11 cellular contexts compared by ENCODE assay signal in genomic region chr2:46171441-46171953, GRCh38.
DNase-seq lines count a peak whose midpoint lies in the region; ATAC-seq and TF ChIP-seq lines count a peak whose summit lies in the region.
"Had no signal": no experiment of that assay in that cellular context is flagged by ENCODE, and none has a peak within 500 bp of the region (broad histone marks: within the 10 kb centered on the region; RNA-seq: fewer than 3 reads in every experiment).

No MANE protein-coding gene starts in this region.

- DNase-seq in activated T-cell treated with anti-CD3 and anti-CD28 coated beads, Interleukin-2, amount 50 U/mL, for 72 hours: no peak
- DNase-seq in activated T-cell treated with anti-CD3 and anti-CD28 coated beads, Interleukin-2, amount 50 U/mL, for 1 hour: no peak
- DNase-seq in ascending aorta (ENCODE audit: low spot score in 2 of 2) (no peak), right cardiac atrium (peak in 2 of 3 donors; percentile 31 to 54), uterus (peak in 1 of 2 donors; percentile 63), NCI-H2029 treated with DMSO at 0.1 percent for 48 hours (lab: John Stamatoyannopoulos, UW) (no peak), immature natural killer cell (no peak)
- DNase-seq: naive thymus-derived CD8-positive, alpha-beta T cell had no signal

- no peaks in the 10 kb centered on the region for H3K9me3 Mint-ChIP-seq in activated T-cell treated with anti-CD3 and anti-CD28 coated beads, Interleukin-2, amount 50 U/mL, for 72 hours
- no peaks in the 10 kb centered on the region for H3K9me3 Mint-ChIP-seq in immature natural killer cell
- H3K9me3 Mint-ChIP-seq: naive thymus-derived CD8-positive, alpha-beta T cell had no signal

- 55% methylated on average over 8 of the region's 8 CpGs for WGBS in right cardiac atrium

- H3K4me1 ChIP-seq in ascending aorta (peaks cover 3 to 10% of the 10 kb centered on the region in 2 donors), right cardiac atrium (ENCODE audit: control insufficient read depth, insufficient read depth, low read length) (peaks cover 11% of the 10 kb centered on the region), uterus (no peaks in the 10 kb centered on the region)

- TF ChIP-seq CTCF in ascending aorta (IDR thresholded peaks at IDR 0.05) (no peak), uterus (IDR thresholded peaks at IDR 0.05) (no peak)

- peak overlapping the region; percentile 42 for H3K27ac Mint-ChIP-seq in activated T-cell treated with anti-CD3 and anti-CD28 coated beads, Interleukin-2, amount 50 U/mL, for 72 hours
- H3K27ac Mint-ChIP-seq in immature natural killer cell: no peak overlapping the region

- H3K4me3 Mint-ChIP-seq in activated T-cell treated with anti-CD3 and anti-CD28 coated beads, Interleukin-2, amount 50 U/mL, for 72 hours: no peak overlapping the region
- H3K4me3 Mint-ChIP-seq in immature natural killer cell: no peak overlapping the region
- H3K4me3 Mint-ChIP-seq: naive thymus-derived CD8-positive, alpha-beta T cell had no signal

- H3K36me3 ChIP-seq in ascending aorta: no peaks in the 10 kb centered on the region
- H3K36me3 ChIP-seq in uterus: no peaks in the 10 kb centered on the region

- H3K36me3 Mint-ChIP-seq in activated T-cell treated with anti-CD3 and anti-CD28 coated beads, Interleukin-2, amount 50 U/mL, for 72 hours (ENCODE audit: insufficient read depth in 2 of 2): peaks cover 0 to 1% of the 10 kb centered on the region in 2 donors
- peaks cover 0 to 7% (median 4%) of the 10 kb centered on the region in 3 donors for H3K36me3 Mint-ChIP-seq in immature natural killer cell
- H3K36me3 Mint-ChIP-seq: naive thymus-derived CD8-positive, alpha-beta T cell had no signal

- no peak for ATAC-seq in activated T-cell treated with anti-CD3 and anti-CD28 coated beads, Interleukin-2, amount 50 U/mL, for 72 hours (replicated peaks in 1 of 2)
- ATAC-seq in right cardiac atrium (peak; percentile 51 to 66), HG02840 (IDR thresholded peaks at IDR 0.05; ENCODE audit: low FRiP score, unreplicated experiment) (no peak)
- ATAC-seq: naive thymus-derived CD8-positive, alpha-beta T cell had no signal

- intact Hi-C loops in ascending aorta (cut with DNase I): no loop called here
- intact Hi-C loops in right cardiac atrium (cut with DNase I): no loop called here
- intact Hi-C loops in uterus (cut with DNase I; ENCODE audit: low total_unique reads): no loop called here

- H3K9me3 ChIP-seq in ascending aorta (no peaks in the 10 kb centered on the region), right cardiac atrium (ENCODE audit: control insufficient read depth, low read length) (no peaks in the 10 kb centered on the region), uterus (no peaks in the 10 kb centered on the region)
- H3K9me3 ChIP-seq: BLaER1 treated with 17β-estradiol and CSF1 and Interleukin-3, amounts not matched to agents 10 nM and 100 nM had no signal

- no peak overlapping the region for H3K4me3 ChIP-seq in ascending aorta
- H3K4me3 ChIP-seq in right cardiac atrium (ENCODE audit: low read length): no peak overlapping the region
- H3K4me3 ChIP-seq in uterus: no peak overlapping the region
- H3K4me3 ChIP-seq: BLaER1 treated with 17β-estradiol and CSF1 and Interleukin-3, amounts not matched to agents 10 nM and 100 nM had no signal

- no peak for TF ChIP-seq POLR2A in uterus (IDR thresholded peaks at IDR 0.05)

- no peaks in the 10 kb centered on the region for H3K27me3 Mint-ChIP-seq in activated T-cell treated with anti-CD3 and anti-CD28 coated beads, Interleukin-2, amount 50 U/mL, for 72 hours (ENCODE audit: low read depth)
- H3K27me3 Mint-ChIP-seq in immature natural killer cell (ENCODE audit: low read depth in 3 of 3): no peaks in the 10 kb centered on the region
- H3K27me3 Mint-ChIP-seq: naive thymus-derived CD8-positive, alpha-beta T cell had no signal

- H3K27ac ChIP-seq in ascending aorta (peak overlapping the region; percentile 30 to 40), right cardiac atrium (ENCODE audit: low read length) (no peak overlapping the region), uterus (peak overlapping the region; percentile 6 to 30)
- H3K27ac ChIP-seq: BLaER1 treated with 17β-estradiol and CSF1 and Interleukin-3, amounts not matched to agents 10 nM and 100 nM; KMS-11 had no signal

- H3K27me3 ChIP-seq in ascending aorta (no peaks in the 10 kb centered on the region), right cardiac atrium (ENCODE audit: control insufficient read depth, insufficient read depth) (no peaks in the 10 kb centered on the region), uterus (no peaks in the 10 kb centered on the region)
- H3K27me3 ChIP-seq: BLaER1 treated with 17β-estradiol and CSF1 and Interleukin-3, amounts not matched to agents 10 nM and 100 nM had no signal

- H3K4me1 Mint-ChIP-seq in activated T-cell treated with anti-CD3 and anti-CD28 coated beads, Interleukin-2, amount 50 U/mL, for 72 hours (ENCODE audit: low read depth): no peaks in the 10 kb centered on the region
- H3K4me1 Mint-ChIP-seq in immature natural killer cell: peaks cover 14 to 16% of the 10 kb centered on the region in 2 donors
- H3K4me1 Mint-ChIP-seq: naive thymus-derived CD8-positive, alpha-beta T cell had no signal

Comparison
In these comparisons a context has a peak if more than half of its experiments do, and no peak if none do; other contexts are left out.
1. ATAC-seq: peak in right cardiac atrium (2 of 2); none in activated T-cell treated with anti-CD3 and anti-CD28 coated beads, Interleukin-2, amount 50 U/mL, for 72 hours (0 of 2) and HG02840 (single experiment).
2. DNase-seq: peak in right cardiac atrium (2 of 3); none in activated T-cell treated with anti-CD3 and anti-CD28 coated beads, Interleukin-2, amount 50 U/mL, for 72 hours (0 of 2), activated T-cell treated with anti-CD3 and anti-CD28 coated beads, Interleukin-2, amount 50 U/mL, for 1 hour (single experiment), ascending aorta (0 of 2), NCI-H2029 treated with DMSO at 0.1 percent for 48 hours (single experiment) and immature natural killer cell (0 of 3).